Comparison of ENCODE assay signal across 27 cellular contexts in genomic region chr7:111867348-111867931, GRCh38.
"Had no signal": no experiment of that assay in that cellular context is flagged by ENCODE, and none has a peak within 500 bp of the region (broad histone marks: within the 10 kb centered on the region; RNA-seq: fewer than 3 reads in every experiment).

No MANE protein-coding gene starts in this region.

- H3K27me3 ChIP-seq: gastroesophageal sphincter, heart right ventricle, neutrophil, ovary, right lobe of liver, tibial artery had no signal

- H3K4me1 ChIP-seq: right lobe of liver had no signal

- H3K4me3 ChIP-seq: gastroesophageal sphincter, heart right ventricle, ovary, right lobe of liver, tibial artery had no signal

- DNase-seq: activated CD4-positive, alpha-beta memory T cell treated with anti-CD3 and anti-CD28 coated beads, Interleukin-2, amount 10 ng/mL, durations not matched to agents 7 days and 5 days; activated CD4-positive, alpha-beta T cell treated with anti-CD3 and anti-CD28 coated beads, Interleukin-2, amount 10 ng/mL, durations not matched to agents 24 days and 14 days; activated CD8-positive, alpha-beta memory T cell treated with anti-CD3 and anti-CD28 coated beads, Interleukin-2, amount 10 ng/mL, durations not matched to agents 7 days and 5 days; activated effector memory CD4-positive, alpha-beta T cell treated with anti-CD3 and anti-CD28 coated beads, Interleukin-2, amount 50 U/mL, for 16 hours; activated naive CD4-positive, alpha-beta T cell treated with anti-CD3 and anti-CD28 coated beads, Interleukin-2, amount 10 ng/mL, durations not matched to agents 7 days and 5 days; activated T-cell treated with anti-CD3 and anti-CD28 coated beads for 4 hours; caudate nucleus; effector memory CD4-positive, alpha-beta T cell; heart right ventricle; midbrain; natural killer cell; ovary; right lobe of liver; small intestine; stimulated activated CD4-positive, alpha-beta T cell treated with anti-CD3 and anti-CD28 coated beads, Interleukin-2, amount 100 ng/mL, for 24 hours; stimulated activated naive CD8-positive, alpha-beta T cell treated with anti-CD3 and anti-CD28 coated beads, Interleukin-15, amount 100 ng/mL, for 72 hours; SW 1271; T-helper 17 cell; tibial artery had no signal

- H3K9me3 ChIP-seq: gastroesophageal sphincter, heart right ventricle, neutrophil, ovary, right lobe of liver, tibial artery had no signal

- H3K36me3 ChIP-seq: neutrophil, ovary had no signal

- ATAC-seq: activated CD4-positive, CD25-positive, alpha-beta regulatory T cell treated with anti-CD3 and anti-CD28 coated beads, Interleukin-2, amount 50 U/mL, for 24 hours; activated CD8-positive, alpha-beta memory T cell treated with anti-CD3 and anti-CD28 coated beads, Interleukin-2, amount 10 ng/mL, durations not matched to agents 7 days and 5 days; esophagus mucosa; gastroesophageal sphincter; left lobe of liver; natural killer cell; right lobe of liver; stimulated activated effector memory CD8-positive, alpha-beta T cell treated with anti-CD3 and anti-CD28 coated beads, Interleukin-12 subunit alpha, Interleukin-12 subunit beta, amount 100 ng/mL, for 72 hours; stimulated activated naive CD8-positive, alpha-beta T cell treated with anti-CD3 and anti-CD28 coated beads, Interleukin-15, amount 100 ng/mL, for 72 hours; T-helper 17 cell had no signal

- H3K27ac ChIP-seq: gastroesophageal sphincter, neutrophil, right lobe of liver, tibial artery had no signal

- FAIRE-seq: endothelial cell of umbilical vein, keratinocyte, small intestine had no signal
